In the genomic region with DNA sequence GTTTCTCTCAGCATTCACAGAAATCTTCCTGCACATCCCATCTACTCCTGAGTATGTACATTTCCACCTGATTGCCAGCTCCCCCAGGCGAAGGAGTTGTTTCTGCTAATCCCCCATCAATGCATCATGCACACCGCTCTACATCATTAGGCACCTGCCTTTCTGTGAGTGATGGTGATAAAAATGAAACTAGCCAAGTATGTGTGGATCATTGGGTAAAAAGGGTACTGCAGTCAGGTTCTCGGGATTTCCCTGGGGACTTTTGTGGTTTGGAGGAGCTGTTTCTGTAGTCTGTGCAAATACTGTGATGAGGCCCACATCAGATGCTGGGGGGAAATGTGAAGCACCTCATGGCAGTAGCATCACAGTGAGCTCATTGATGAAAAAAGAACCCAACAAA, we compare ENCODE assay signal across 8 cellular contexts. TPM values are rescaled to one million over a fixed set of nuclear protein-coding genes. Genes with fewer than 3 reads are reported as not detected.
A peak's percentile ranks its signal among the peaks of the same experiment; 100 is the strongest.
DNase-seq lines count a peak whose midpoint lies in the region; ATAC-seq and TF ChIP-seq lines count a peak whose summit lies in the region.

No MANE protein-coding gene starts in this region.

- H3F3A ChIP-seq in GM23338 (replicated peaks; ENCODE audit: low read depth), result no peaks in the 10 kb centered on the region

- no peaks in the 10 kb centered on the region for H3K27me3 Mint-ChIP-seq in GM23338 (ENCODE audit: insufficient read depth, low read depth, poor library complexity)

- no peaks in the 10 kb centered on the region for H3K79me2 ChIP-seq in GM23338 (replicated peaks; ENCODE audit: insufficient read depth)

- no peaks in the 10 kb centered on the region for H4K20me1 ChIP-seq in GM23338 (replicated peaks; ENCODE audit: insufficient read depth)

- no peak overlapping the region for H3K27ac Mint-ChIP-seq in GM23338

- H3K9me3 Mint-ChIP-seq in GM23338, result peaks cover 9% of the 10 kb centered on the region; the same call in 2 of the 3 replicates

- H3K36me3 ChIP-seq in GM23338 (ENCODE audit: insufficient read depth) (no peaks in the 10 kb centered on the region), heart right ventricle (no peaks in the 10 kb centered on the region)

- in situ Hi-C loops in GM13977 (cut with MboI; ENCODE audit: low pct_unique_long_range_greater_than_20kb, low sequenced_read_pairs, unreplicated experiment), result loop anchor here (25.0 kb wide), 1 partner anchor 517 kb away; a partner anchor contains a TSS

- no peaks in the 10 kb centered on the region for H3K27me3 ChIP-seq in GM23338 (ENCODE audit: insufficient read depth)
- H3K27me3 ChIP-seq in heart right ventricle, result peaks cover 0 to 3% (median 0%) of the 10 kb centered on the region in 7 donors

- H3K9me3 ChIP-seq in heart right ventricle, result peaks cover 0 to 10% (median 0%) of the 10 kb centered on the region in 11 donors

- DNase-seq in GM13977 (ENCODE audit: low spot score) (peak; percentile 58), NCI-H2107 (lab: John Stamatoyannopoulos, UW) (peak; percentile 12), GM23338 (ENCODE audit: low spot score) (no peak), heart right ventricle (no peak), midbrain (lab: John Stamatoyannopoulos, UW) (no peak)
- peak; percentile 13 for DNase-seq in activated effector memory CD4-positive, alpha-beta T cell treated with Interleukin-2 at 50 U/mL for 16 hours
- peak; percentile 56 for DNase-seq in stimulated activated CD8-positive, alpha-beta memory T cell treated with anti-CD3 and anti-CD28 coated beads, Interleukin-12 subunit alpha, Interleukin-12 subunit beta, amount 100 ng/mL, for 24 hours (ENCODE audit: extremely low read depth)

- H3K4me1 ChIP-seq in GM23338 (ENCODE audit: insufficient read depth), result no peaks in the 10 kb centered on the region
- H3K4me1 ChIP-seq in heart right ventricle, result no peaks in the 10 kb centered on the region

- H3K9me2 ChIP-seq in GM23338 (ENCODE audit: insufficient read depth), result no peaks in the 10 kb centered on the region

- no peak overlapping the region for H3K4me3 ChIP-seq in GM23338
- no peak overlapping the region for H3K4me3 ChIP-seq in heart right ventricle

- ATAC-seq in HG02588 (IDR thresholded peaks at IDR 0.05; ENCODE audit: unreplicated experiment) (peak; percentile 87), GM23338 (no peak), heart right ventricle (no peak)

- 83 to 85% methylated on average over 3 of the region's 3 CpGs for WGBS in heart right ventricle, 2 donors

- no peak overlapping the region for H3K4me2 ChIP-seq in GM23338

- H3K27ac ChIP-seq in GM23338 (ENCODE audit: low read depth), result no peak overlapping the region
- H3K27ac ChIP-seq in heart right ventricle, result no peak overlapping the region

- TF ChIP-seq CTCF in GM13977 (IDR thresholded peaks at IDR 0.05; ENCODE audit: extremely low read depth, insufficient read depth, missing control alignments), result no peak
- no peak for TF ChIP-seq CTCF in GM23338 (conservative IDR thresholded peaks at IDR 0.05; ENCODE audit: low read depth in 2 of 2)
- TF ChIP-seq CTCF in heart right ventricle (IDR thresholded peaks at IDR 0.05), result no peak

- intact Hi-C loops in heart right ventricle (cut with DNase I), result no loop called here

- peaks cover 4% of the 10 kb centered on the region; the same call in 1 of the 3 replicates for H3K36me3 Mint-ChIP-seq in GM23338 (ENCODE audit: low read depth)

- H2AFZ ChIP-seq in GM23338, result no peak overlapping the region

- no peaks in the 10 kb centered on the region for H3K4me1 Mint-ChIP-seq in GM23338

- H3K4me3 Mint-ChIP-seq in GM23338, result no peak overlapping the region

TF ChIP-seq in GM23338, 12 proteins besides CTCF, POLR2A, EP300 and RAD21 (continues in another document):
- TF ChIP-seq POLR2AphosphoS5 (IDR thresholded peaks at IDR 0.05; ENCODE audit: low read depth) (no peak), CREB1 (CRISPR knock-in tag; IDR thresholded peaks at IDR 0.05; ENCODE audit: low read depth) (no peak), ZNF114 (CRISPR knock-in tag; IDR thresholded peaks at IDR 0.05) (no peak), NANOG (IDR thresholded peaks at IDR 0.05; ENCODE audit: borderline replicate concordance) (no peak), EZH2phosphoT487 (IDR thresholded peaks at IDR 0.05; ENCODE audit: unreplicated experiment) (no peak), ZNF331 (CRISPR knock-in tag; IDR thresholded peaks at IDR 0.05; ENCODE audit: low read depth) (no peak), JUNB (IDR thresholded peaks at IDR 0.05; ENCODE audit: unreplicated experiment) (no peak), EZH2 (IDR thresholded peaks at IDR 0.05; ENCODE audit: low read depth, unreplicated experiment) (no peak), STAT1 (IDR thresholded peaks at IDR 0.05; ENCODE audit: unreplicated experiment) (no peak)
- TF ChIP-seq, protein P1, sequence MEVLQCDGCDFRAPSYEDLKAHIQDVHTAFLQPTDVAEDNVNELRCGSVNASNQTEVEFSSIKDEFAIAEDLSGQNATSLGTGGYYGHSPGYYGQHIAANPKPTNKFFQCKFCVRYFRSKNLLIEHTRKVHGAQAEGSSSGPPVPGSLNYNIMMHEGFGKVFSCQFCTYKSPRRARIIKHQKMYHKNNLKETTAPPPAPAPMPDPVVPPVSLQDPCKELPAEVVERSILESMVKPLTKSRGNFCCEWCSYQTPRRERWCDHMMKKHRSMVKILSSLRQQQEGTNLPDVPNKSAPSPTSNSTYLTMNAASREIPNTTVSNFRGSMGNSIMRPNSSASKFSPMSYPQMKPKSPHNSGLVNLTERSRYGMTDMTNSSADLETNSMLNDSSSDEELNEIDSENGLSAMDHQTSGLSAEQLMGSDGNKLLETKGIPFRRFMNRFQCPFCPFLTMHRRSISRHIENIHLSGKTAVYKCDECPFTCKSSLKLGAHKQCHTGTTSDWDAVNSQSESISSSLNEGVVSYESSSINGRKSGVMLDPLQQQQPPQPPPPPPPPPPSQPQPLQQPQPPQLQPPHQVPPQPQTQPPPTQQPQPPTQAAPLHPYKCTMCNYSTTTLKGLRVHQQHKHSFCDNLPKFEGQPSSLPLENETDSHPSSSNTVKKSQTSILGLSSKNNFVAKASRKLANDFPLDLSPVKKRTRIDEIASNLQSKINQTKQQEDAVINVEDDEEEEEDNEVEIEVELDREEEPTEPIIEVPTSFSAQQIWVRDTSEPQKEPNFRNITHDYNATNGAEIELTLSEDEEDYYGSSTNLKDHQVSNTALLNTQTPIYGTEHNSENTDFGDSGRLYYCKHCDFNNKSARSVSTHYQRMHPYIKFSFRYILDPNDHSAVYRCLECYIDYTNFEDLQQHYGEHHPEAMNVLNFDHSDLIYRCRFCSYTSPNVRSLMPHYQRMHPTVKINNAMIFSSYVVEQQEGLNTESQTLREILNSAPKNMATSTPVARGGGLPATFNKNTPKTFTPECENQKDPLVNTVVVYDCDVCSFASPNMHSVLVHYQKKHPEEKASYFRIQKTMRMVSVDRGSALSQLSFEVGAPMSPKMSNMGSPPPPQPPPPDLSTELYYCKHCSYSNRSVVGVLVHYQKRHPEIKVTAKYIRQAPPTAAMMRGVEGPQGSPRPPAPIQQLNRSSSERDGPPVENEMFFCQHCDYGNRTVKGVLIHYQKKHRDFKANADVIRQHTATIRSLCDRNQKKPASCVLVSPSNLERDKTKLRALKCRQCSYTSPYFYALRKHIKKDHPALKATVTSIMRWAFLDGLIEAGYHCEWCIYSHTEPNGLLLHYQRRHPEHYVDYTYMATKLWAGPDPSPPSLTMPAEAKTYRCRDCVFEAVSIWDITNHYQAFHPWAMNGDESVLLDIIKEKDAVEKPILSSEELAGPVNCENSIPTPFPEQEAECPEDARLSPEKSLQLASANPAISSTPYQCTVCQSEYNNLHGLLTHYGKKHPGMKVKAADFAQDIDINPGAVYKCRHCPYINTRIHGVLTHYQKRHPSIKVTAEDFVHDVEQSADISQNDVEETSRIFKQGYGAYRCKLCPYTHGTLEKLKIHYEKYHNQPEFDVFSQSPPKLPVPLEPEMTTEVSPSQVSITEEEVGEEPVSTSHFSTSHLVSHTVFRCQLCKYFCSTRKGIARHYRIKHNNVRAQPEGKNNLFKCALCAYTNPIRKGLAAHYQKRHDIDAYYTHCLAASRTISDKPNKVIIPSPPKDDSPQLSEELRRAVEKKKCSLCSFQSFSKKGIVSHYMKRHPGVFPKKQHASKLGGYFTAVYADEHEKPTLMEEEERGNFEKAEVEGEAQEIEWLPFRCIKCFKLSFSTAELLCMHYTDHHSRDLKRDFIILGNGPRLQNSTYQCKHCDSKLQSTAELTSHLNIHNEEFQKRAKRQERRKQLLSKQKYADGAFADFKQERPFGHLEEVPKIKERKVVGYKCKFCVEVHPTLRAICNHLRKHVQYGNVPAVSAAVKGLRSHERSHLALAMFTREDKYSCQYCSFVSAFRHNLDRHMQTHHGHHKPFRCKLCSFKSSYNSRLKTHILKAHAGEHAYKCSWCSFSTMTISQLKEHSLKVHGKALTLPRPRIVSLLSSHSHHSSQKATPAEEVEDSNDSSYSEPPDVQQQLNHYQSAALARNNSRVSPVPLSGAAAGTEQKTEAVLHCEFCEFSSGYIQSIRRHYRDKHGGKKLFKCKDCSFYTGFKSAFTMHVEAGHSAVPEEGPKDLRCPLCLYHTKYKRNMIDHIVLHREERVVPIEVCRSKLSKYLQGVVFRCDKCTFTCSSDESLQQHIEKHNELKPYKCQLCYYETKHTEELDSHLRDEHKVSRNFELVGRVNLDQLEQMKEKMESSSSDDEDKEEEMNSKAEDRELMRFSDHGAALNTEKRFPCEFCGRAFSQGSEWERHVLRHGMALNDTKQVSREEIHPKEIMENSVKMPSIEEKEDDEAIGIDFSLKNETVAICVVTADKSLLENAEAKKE (CRISPR knock-in tag; IDR thresholded peaks at IDR 0.05), result no peak
- TF ChIP-seq, protein P2, sequence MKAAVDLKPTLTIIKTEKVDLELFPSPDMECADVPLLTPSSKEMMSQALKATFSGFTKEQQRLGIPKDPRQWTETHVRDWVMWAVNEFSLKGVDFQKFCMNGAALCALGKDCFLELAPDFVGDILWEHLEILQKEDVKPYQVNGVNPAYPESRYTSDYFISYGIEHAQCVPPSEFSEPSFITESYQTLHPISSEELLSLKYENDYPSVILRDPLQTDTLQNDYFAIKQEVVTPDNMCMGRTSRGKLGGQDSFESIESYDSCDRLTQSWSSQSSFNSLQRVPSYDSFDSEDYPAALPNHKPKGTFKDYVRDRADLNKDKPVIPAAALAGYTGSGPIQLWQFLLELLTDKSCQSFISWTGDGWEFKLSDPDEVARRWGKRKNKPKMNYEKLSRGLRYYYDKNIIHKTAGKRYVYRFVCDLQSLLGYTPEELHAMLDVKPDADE (IDR thresholded peaks at IDR 0.05), result no peak

RNA-seq across cellular contexts. Expression of a gene that starts 30.4 kb away (rescaled TPM):
- 5.0 and 7.3 TPM in 2 replicates for total RNA-seq in GM23338 (2014; rRNA removed; shearing (Covaris generic))
- polyA plus RNA-seq in GM23338 (2016; fragmentation: Nextera tagmentation; extraction: Ambion mirVana), result 3.4 and 4.2 TPM in 2 replicates
- 1 to 10 TPM in 1 of 10 donors, under 1 TPM in 9; 0.02 to 2.0 (median 0.35) TPM for total RNA-seq in heart right ventricle
- polyA plus RNA-seq in heart right ventricle, result under 1 TPM in 1 of 2 donors, not detected in 1; 0.06 TPM

Comparison
In these comparisons a context has a peak if more than half of its experiments do, and no peak if none do; other contexts are left out.
1. DNase-seq: peak in GM13977 (single experiment), NCI-H2107 (single experiment), activated effector memory CD4-positive, alpha-beta T cell treated with Interleukin-2 at 50 U/mL for 16 hours (single experiment) and stimulated activated CD8-positive, alpha-beta memory T cell treated with anti-CD3 and anti-CD28 coated beads, Interleukin-12 subunit alpha, Interleukin-12 subunit beta, amount 100 ng/mL, for 24 hours (single experiment); none in GM23338 (single experiment), heart right ventricle (0 of 2) and midbrain (single experiment).